8 cellular contexts compared by ENCODE assay signal in the genomic region with DNA sequence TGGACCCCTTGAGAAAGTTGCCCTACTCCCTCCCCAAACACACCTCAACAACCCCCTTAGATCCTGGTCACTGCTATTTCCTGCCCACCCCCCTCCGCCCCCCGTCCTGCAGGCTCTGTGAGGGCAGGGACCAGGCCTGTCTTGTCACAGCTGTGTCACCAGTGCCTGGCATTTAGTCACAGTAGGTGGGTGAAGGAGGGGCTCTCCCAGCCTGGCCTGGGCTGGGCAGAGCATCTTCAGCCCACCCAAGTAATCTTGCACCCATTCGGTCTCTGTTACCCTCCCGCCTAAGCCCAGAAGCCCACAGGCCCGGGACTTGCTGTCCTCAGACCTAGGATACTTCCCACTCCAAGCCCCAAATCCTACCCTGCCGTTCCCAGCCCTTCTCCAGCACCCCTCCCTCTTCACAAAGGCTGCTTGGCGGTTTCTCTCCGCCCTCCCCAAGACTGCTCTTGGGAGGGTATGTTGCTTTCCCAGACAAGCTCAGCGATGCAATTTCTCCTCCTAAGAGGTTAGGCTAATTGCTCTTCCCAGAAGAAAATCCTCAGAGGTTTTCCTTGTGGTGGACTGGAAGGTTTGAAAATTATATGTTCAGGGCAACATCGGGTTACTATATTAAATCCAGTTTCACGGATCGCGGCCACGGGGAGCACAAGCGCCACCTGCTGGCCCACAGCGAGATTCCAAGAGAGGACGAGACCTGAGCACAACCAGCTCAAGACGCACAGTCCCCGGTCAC. TPM values are rescaled to one million over a fixed set of nuclear protein-coding genes. Genes with fewer than 3 reads are reported as not detected.
A peak's percentile ranks its signal among the peaks of the same experiment; 100 is the strongest.
DNase-seq lines count a peak whose midpoint lies in the region; ATAC-seq lines count a peak whose summit lies in the region.

No MANE protein-coding gene starts in this region.

- peak overlapping the region; percentile 78 for H4K91ac ChIP-seq in trophoblast cell (ENCODE audit: low read depth, low read length)

- H3K4me1 ChIP-seq in trophoblast cell (ENCODE audit: control insufficient read depth in 1 of 2, insufficient read depth in 2 of 2, low read length in 2 of 2) (peaks cover 5% of the 10 kb centered on the region in 2 experiments), thymus (ENCODE audit: control insufficient read depth, insufficient read depth, low read length) (no peaks in the 10 kb centered on the region)

- peak overlapping the region; percentile 27 for H2BK120ac ChIP-seq in trophoblast cell (ENCODE audit: insufficient read depth, low read length, poor library complexity)

- WGBS in trophoblast cell (ENCODE audit: extremely low coverage, insufficient coverage, insufficient read length), result no CpG with 5 or more reads among the region's 19 CpGs
- 31% methylated on average over 19 of the region's 19 CpGs for WGBS in thymus

- no peak overlapping the region for H3K4ac ChIP-seq in trophoblast cell (ENCODE audit: low read depth, low read length)

- no peaks in the 10 kb centered on the region for H3K9me3 ChIP-seq in SK-N-MC (ENCODE audit: low read depth, low read length)
- H3K9me3 ChIP-seq in trophoblast cell (ENCODE audit: insufficient read depth, low read depth, low read length), result peaks cover 1% of the 10 kb centered on the region
- H3K9me3 ChIP-seq in thymus (ENCODE audit: control insufficient read depth), result no peaks in the 10 kb centered on the region

- H4K8ac ChIP-seq in trophoblast cell (ENCODE audit: low read depth, low read length), result peak overlapping the region; percentile 56

- H3K36me3 ChIP-seq in SK-N-MC (ENCODE audit: insufficient read depth, low read length), result no peaks in the 10 kb centered on the region
- H3K36me3 ChIP-seq in trophoblast cell (ENCODE audit: control insufficient read depth in 1 of 2, insufficient read depth in 2 of 2, low read length in 2 of 2), result peaks cover 3 to 8% of the 10 kb centered on the region in 2 experiments
- H3K36me3 ChIP-seq in thymus (ENCODE audit: control insufficient read depth, insufficient read depth), result no peaks in the 10 kb centered on the region

- no peak overlapping the region for H3K9ac ChIP-seq in SK-N-MC (ENCODE audit: insufficient read length)
- H3K9ac ChIP-seq in trophoblast cell (ENCODE audit: low read length), result no peak overlapping the region

- H3K27ac ChIP-seq in SK-N-MC, result no peak overlapping the region
- no peak overlapping the region for H3K27ac ChIP-seq in trophoblast cell (ENCODE audit: low read depth, low read length)
- no peak overlapping the region for H3K27ac ChIP-seq in thymus (ENCODE audit: low read depth)

- ATAC-seq in Right ventricle myocardium superior (ENCODE audit: poor library complexity) (peak; percentile 90), GM21390 (IDR thresholded peaks at IDR 0.05; ENCODE audit: unreplicated experiment) (no peak)

- H3K23ac ChIP-seq in trophoblast cell (ENCODE audit: low read length), result no peak overlapping the region

- H3K79me2 ChIP-seq in trophoblast cell (ENCODE audit: control insufficient read depth, insufficient read depth, low read length, poor library complexity), result no peaks in the 10 kb centered on the region

- H2AFZ ChIP-seq in trophoblast cell (ENCODE audit: insufficient read depth, low read length, poor library complexity), result peak overlapping the region; percentile 37

- H4K12ac ChIP-seq in trophoblast cell (ENCODE audit: low read depth, low read length), result peak overlapping the region; percentile 45

- intact Hi-C loops in Right ventricle myocardium superior (cut with DNase I), result no loop called here

- no peak overlapping the region for H2BK5ac ChIP-seq in trophoblast cell (ENCODE audit: low read depth, low read length, poor library complexity)

- H3K4me2 ChIP-seq in trophoblast cell (ENCODE audit: low read length), result peak overlapping the region; percentile 63

- H2AK5ac ChIP-seq in trophoblast cell (ENCODE audit: low read length), result peak overlapping the region; percentile 11

- H3K27me3 ChIP-seq in trophoblast cell (ENCODE audit: insufficient read depth, low read length), result no peaks in the 10 kb centered on the region
- H3K27me3 ChIP-seq in thymus (ENCODE audit: control insufficient read depth, insufficient read depth), result no peaks in the 10 kb centered on the region

- peak overlapping the region; percentile 29 for H3K14ac ChIP-seq in trophoblast cell (ENCODE audit: low read length)

- peak overlapping the region; percentile 63 for H2BK12ac ChIP-seq in trophoblast cell (ENCODE audit: low read length)

- H3K79me1 ChIP-seq in trophoblast cell (ENCODE audit: low read length), result peaks cover 3% of the 10 kb centered on the region

- H3K4me3 ChIP-seq in SK-N-MC (peak overlapping the region; percentile 67), trophoblast cell (ENCODE audit: low read depth, low read length) (no peak overlapping the region), thymus (ENCODE audit: low read length) (peak overlapping the region; percentile 19)

- peak; percentile 51 for DNase-seq in GDM1 (lab: John Stamatoyannopoulos, UW)
- DNase-seq in M059J (ENCODE audit: low read depth), result peak; percentile 60
- DNase-seq in SK-N-MC (ENCODE audit: low read depth, low spot score), result peak; percentile 39
- peak; percentile 78 for DNase-seq in activated naive CD4-positive, alpha-beta T cell treated with anti-CD3 and anti-CD28 coated beads, Interleukin-2, amount 50 U/mL, for 16 hours
- DNase-seq in Right ventricle myocardium superior, result peak; percentile 90
- peak; percentile 48 to 83 for DNase-seq in trophoblast cell

- H3K18ac ChIP-seq in trophoblast cell (ENCODE audit: low read length), result peak overlapping the region; percentile 52

RNA-seq across cellular contexts. Expression of a gene that starts 50.8 kb away (rescaled TPM):
- total RNA-seq in M059J (2014; rRNA removed; shearing (Covaris generic)), result 63.5 and 154 TPM in 2 replicates
- 45.5 TPM for total RNA-seq in Right ventricle myocardium superior
- 487 and 493 TPM in 2 replicates for polyA plus RNA-seq in trophoblast cell (2013)
- polyA plus RNA-seq in thymus, result 109 TPM

Comparison
In these comparisons a context has a peak if more than half of its experiments do, and no peak if none do; other contexts are left out.
1. DNase-seq: peak in every context shown above with its lines; median percentile 90 in Right ventricle myocardium superior; 78 in activated naive CD4-positive, alpha-beta T cell treated with anti-CD3 and anti-CD28 coated beads, Interleukin-2, amount 50 U/mL, for 16 hours; 66 in trophoblast cell; 60 in M059J; 51 in GDM1; 39 in SK-N-MC.